Comparison of ENCODE assay signal across 8 cellular contexts in the genomic region with DNA sequence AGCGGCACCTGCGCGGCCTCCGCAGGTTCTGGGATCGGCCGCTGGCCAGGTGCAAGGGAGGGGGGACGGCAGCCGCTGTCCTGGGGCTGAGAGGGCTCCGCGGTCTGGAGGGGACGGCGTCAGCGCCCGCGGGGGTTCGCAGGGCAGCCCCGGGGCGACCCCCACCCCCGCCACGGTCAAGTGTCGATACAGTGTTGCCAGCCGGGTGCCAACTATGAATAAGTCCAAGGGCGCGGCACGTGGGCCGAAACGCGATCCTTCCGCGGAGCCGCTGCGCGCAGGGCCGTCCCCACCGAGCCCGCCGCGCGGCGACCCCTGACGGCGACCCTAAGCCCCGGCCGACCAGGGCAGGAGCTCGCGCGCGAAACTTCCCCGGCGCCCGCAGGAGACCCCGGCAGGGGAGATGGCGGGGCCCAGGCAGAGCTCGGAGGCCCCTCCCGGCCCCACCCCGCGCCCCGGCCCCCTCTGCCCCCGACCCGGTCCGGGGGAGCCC. TPM values are rescaled to one million over a fixed set of nuclear protein-coding genes. Genes with fewer than 3 reads are reported as not detected.
DNase-seq lines count a peak whose midpoint lies in the region; ATAC-seq and TF ChIP-seq lines count a peak whose summit lies in the region.

No MANE protein-coding gene starts in this region.

- H3K4me1 Mint-ChIP-seq in mesothelial cell of epicardium: peaks cover 31% of the 10 kb centered on the region

- H3K27ac ChIP-seq in HUES6 (ENCODE audit: low read depth, low read length) (no peak overlapping the region), suprapubic skin (peak overlapping the region; percentile 96)

- no peak for ATAC-seq in GM18867 (IDR thresholded peaks at IDR 0.05; ENCODE audit: unreplicated experiment)

- H3K4me3 Mint-ChIP-seq in mesothelial cell of epicardium: peak overlapping the region; percentile 67

- TF ChIP-seq CTCF in WI38 (IDR thresholded peaks at IDR 0.05; ENCODE audit: low read depth, low read length): no peak
- no peak for TF ChIP-seq CTCF in mesothelial cell of epicardium (IDR thresholded peaks at IDR 0.05; ENCODE audit: unreplicated experiment)
- TF ChIP-seq CTCF in suprapubic skin (IDR thresholded peaks at IDR 0.05): no peak

- H3K27ac Mint-ChIP-seq in mesothelial cell of epicardium: no peak overlapping the region

- TF ChIP-seq POLR2A in suprapubic skin (IDR thresholded peaks at IDR 0.05): no peak

- no peak overlapping the region for H3K9ac ChIP-seq in HUES6 (ENCODE audit: low read length)

- H3K27me3 ChIP-seq in HUES6 (ENCODE audit: control insufficient read depth, insufficient read depth, low read length) (peaks cover 24% of the 10 kb centered on the region), suprapubic skin (no peaks in the 10 kb centered on the region)

- no peak for TF ChIP-seq EP300 in suprapubic skin (IDR thresholded peaks at IDR 0.05)

- peaks cover 11% of the 10 kb centered on the region for H3K4me1 ChIP-seq in HUES6 (ENCODE audit: control insufficient read depth, insufficient read depth, low read length)
- H3K4me1 ChIP-seq in suprapubic skin: peaks cover 40% of the 10 kb centered on the region

- peak overlapping the region; percentile 74 for H3K4me3 ChIP-seq in HUES6 (ENCODE audit: low read depth, low read length)
- peak overlapping the region; percentile 59 for H3K4me3 ChIP-seq in WI38 (ENCODE audit: low read depth, low read length)
- peak overlapping the region; percentile 82 for H3K4me3 ChIP-seq in suprapubic skin

- WGBS in suprapubic skin: 4% methylated on average over 14 of the region's 61 CpGs

- H3K27me3 Mint-ChIP-seq in mesothelial cell of epicardium (ENCODE audit: low read depth): no peaks in the 10 kb centered on the region

- H3K36me3 Mint-ChIP-seq in mesothelial cell of epicardium: peaks cover 4% of the 10 kb centered on the region

- no peaks in the 10 kb centered on the region for H3K9me3 ChIP-seq in HUES6 (ENCODE audit: control insufficient read depth, insufficient read depth, low read depth, low read length)
- H3K9me3 ChIP-seq in suprapubic skin: no peaks in the 10 kb centered on the region

- H3K36me3 ChIP-seq in HUES6 (ENCODE audit: control insufficient read depth, insufficient read depth, low read length) (no peaks in the 10 kb centered on the region), suprapubic skin (no peaks in the 10 kb centered on the region)

- H3K9me3 Mint-ChIP-seq in mesothelial cell of epicardium: no peaks in the 10 kb centered on the region

- DNase-seq in D341Med (ENCODE audit: low spot score): peak; percentile 82
- DNase-seq in effector CD4-positive, alpha-beta T cell: peak; percentile 11
- DNase-seq in mesothelial cell of epicardium (ENCODE audit: low spot score in 2 of 2, unreplicated experiment in 2 of 2): no peak
- DNase-seq in suprapubic skin (ENCODE audit: low spot score in 2 of 2): no peak
- DNase-seq in NOMO-1 treated with DMSO at 0.1 percent for 48 hours (lab: John Stamatoyannopoulos, UW; ENCODE audit: unreplicated experiment): no peak

RNA-seq across cellular contexts. Expression of a gene that starts 0.7 kb away (rescaled TPM):
- total RNA-seq in mesothelial cell of epicardium (69.6 to 71.0 TPM (median 71.0 TPM) in 3 replicates), suprapubic skin (10 to 100 TPM; 61.0 to 77.9 (median 69.4) TPM)

Comparison
In these comparisons a context has a peak if more than half of its experiments do, and no peak if none do; other contexts are left out.
1. DNase-seq: peak in D341Med (single experiment) and effector CD4-positive, alpha-beta T cell (single experiment); none in mesothelial cell of epicardium (0 of 2), suprapubic skin (0 of 2) and NOMO-1 treated with DMSO at 0.1 percent for 48 hours (single experiment).
2. Peak in every context shown above with its lines, with median percentiles within 50 percentile points of each other: H3K4me3 ChIP-seq.